ENCODE assay signal across 8 cellular contexts in genomic region chr12:54560374-54560858, GRCh38. TPM values are rescaled to one million over a fixed set of nuclear protein-coding genes. Genes with fewer than 3 reads are reported as not detected.
A peak's percentile ranks its signal among the peaks of the same experiment; 100 is the strongest.
DNase-seq lines count a peak whose midpoint lies in the region; ATAC-seq and TF ChIP-seq lines count a peak whose summit lies in the region.

No MANE protein-coding gene starts in this region.

- TF ChIP-seq EP300 in transverse colon (IDR thresholded peaks at IDR 0.05; ENCODE audit: low read depth): no peak

- ATAC-seq in GM19351 (IDR thresholded peaks at IDR 0.05; ENCODE audit: unreplicated experiment): peak; percentile 100
- peak; percentile 99 for ATAC-seq in HG03469 (IDR thresholded peaks at IDR 0.05; ENCODE audit: unreplicated experiment)
- peak; percentile 99 for ATAC-seq in SK-N-SH treated with all-trans-retinoic acid at 6 μM for 48 hours
- peak; percentile 100 for ATAC-seq in activated naive CD8-positive, alpha-beta T cell treated with anti-CD3 and anti-CD28 coated beads, Interleukin-2, amount 50 U/mL, for 24 hours
- peak; percentile 94 to 99 (median 98) for ATAC-seq in heart right ventricle

- H3K27ac ChIP-seq in BLaER1: peak overlapping the region; percentile 28
- peak overlapping the region; percentile 56 to 90 (median 79) for H3K27ac ChIP-seq in heart right ventricle
- peak overlapping the region; percentile 57 to 79 (median 77) for H3K27ac ChIP-seq in transverse colon

- 4% methylated on average over 14 of the region's 14 CpGs for WGBS in heart right ventricle, 2 donors
- WGBS in transverse colon (ENCODE audit: low coverage in 1 of 2), 2 donors: 15 to 43% methylated on average over 1 to 14 of the region's 14 CpGs

- in situ Hi-C loops in transverse colon (cut with MboI; ENCODE audit: low pct_ligation_motif_present in 1 of 4, low pct_unique_long_range_greater_than_20kb in 1 of 4, low sequenced_read_pairs in 3 of 4): no loop called here

- H3K9me3 Mint-ChIP-seq in activated naive CD8-positive, alpha-beta T cell treated with anti-CD3 and anti-CD28 coated beads, Interleukin-2, amount 50 U/mL, for 24 hours: no peaks in the 10 kb centered on the region

- DNase-seq in activated naive CD8-positive, alpha-beta T cell treated with anti-CD3 and anti-CD28 coated beads, Interleukin-2, amount 50 U/mL, for 24 hours: peak; percentile 84
- DNase-seq in heart right ventricle: peak; percentile 91 to 93
- peak; percentile 84 to 99 (median 93) for DNase-seq in posterior cingulate gyrus
- DNase-seq in transverse colon: peak; percentile 83

- no peak for TF ChIP-seq CTCF in heart right ventricle (IDR thresholded peaks at IDR 0.05)
- TF ChIP-seq CTCF in transverse colon (IDR thresholded peaks at IDR 0.05): no peak

- peak overlapping the region; percentile 86 for H3K4me2 ChIP-seq in BLaER1

- TF ChIP-seq POLR2A in transverse colon (IDR thresholded peaks at IDR 0.05): peak; percentile 31

- H3K4me3 Mint-ChIP-seq in activated naive CD8-positive, alpha-beta T cell treated with anti-CD3 and anti-CD28 coated beads, Interleukin-2, amount 50 U/mL, for 24 hours: peak overlapping the region; percentile 75

- H3K27ac Mint-ChIP-seq in activated naive CD8-positive, alpha-beta T cell treated with anti-CD3 and anti-CD28 coated beads, Interleukin-2, amount 50 U/mL, for 24 hours: peak overlapping the region; percentile 79

- peak overlapping the region; percentile 45 for H3K4me3 ChIP-seq in BLaER1
- peak overlapping the region; percentile 19 to 56 (median 44) for H3K4me3 ChIP-seq in heart right ventricle
- peak overlapping the region in 3 of 4 donors; percentile 14 to 52 (median 32) for H3K4me3 ChIP-seq in transverse colon

- peak overlapping the region; percentile 6; the same call in 1 of the 2 replicates for H3K9ac ChIP-seq in BLaER1

- peaks cover 2% of the 10 kb centered on the region for H3K36me3 Mint-ChIP-seq in activated naive CD8-positive, alpha-beta T cell treated with anti-CD3 and anti-CD28 coated beads, Interleukin-2, amount 50 U/mL, for 24 hours (ENCODE audit: low read depth)

- H3K27me3 Mint-ChIP-seq in activated naive CD8-positive, alpha-beta T cell treated with anti-CD3 and anti-CD28 coated beads, Interleukin-2, amount 50 U/mL, for 24 hours: no peaks in the 10 kb centered on the region

- no peaks in the 10 kb centered on the region for H3K27me3 ChIP-seq in BLaER1
- peaks cover 0 to 55% (median 30%) of the 10 kb centered on the region in 7 donors for H3K27me3 ChIP-seq in heart right ventricle
- H3K27me3 ChIP-seq in transverse colon: peaks cover 10% of the 10 kb centered on the region

- H3K36me3 ChIP-seq in BLaER1 (no peaks in the 10 kb centered on the region), heart right ventricle (no peaks in the 10 kb centered on the region), transverse colon (no peaks in the 10 kb centered on the region)

- no peaks in the 10 kb centered on the region for H3K9me3 ChIP-seq in BLaER1
- H3K9me3 ChIP-seq in heart right ventricle: no peaks in the 10 kb centered on the region
- no peaks in the 10 kb centered on the region for H3K9me3 ChIP-seq in transverse colon

- peaks cover 30% of the 10 kb centered on the region for H3K4me1 Mint-ChIP-seq in activated naive CD8-positive, alpha-beta T cell treated with anti-CD3 and anti-CD28 coated beads, Interleukin-2, amount 50 U/mL, for 24 hours

- H3K4me1 ChIP-seq in BLaER1 (peaks cover 33% of the 10 kb centered on the region), heart right ventricle (peaks cover 0 to 21% (median 6%) of the 10 kb centered on the region in 9 donors), transverse colon (peaks cover 0 to 22% (median 3%) of the 10 kb centered on the region in 4 donors)

- no peaks in the 10 kb centered on the region for H4K20me1 ChIP-seq in BLaER1

- intact Hi-C loops in heart right ventricle (cut with DNase I): no loop called here
- intact Hi-C loops in posterior cingulate gyrus (cut with DNase I): no loop called here
- intact Hi-C loops in transverse colon (cut with DNase I; ENCODE audit: low total_unique reads): no loop called here

TF ChIP-seq in SK-N-SH treated with all-trans-retinoic acid at 6 μM for 48 hours, 23 proteins besides CTCF, POLR2A, EP300 and RAD21:
- TF ChIP-seq SNAI2 (CRISPR knock-in tag; IDR thresholded peaks at IDR 0.05) (no peak), TCF4 (CRISPR knock-in tag; IDR thresholded peaks at IDR 0.05; ENCODE audit: borderline replicate concordance) (no peak)

RNA-seq across cellular contexts. Expression of gene PDE1B, which starts 11.0 kb away (rescaled TPM):
- total RNA-seq in heart right ventricle: 1 to 10 TPM in 8 of 10 donors, under 1 TPM in 2; 0.79 to 8.1 (median 1.9) TPM
- polyA plus RNA-seq in heart right ventricle: 1 to 10 TPM; 4.7 to 5.3 TPM
- 1 to 10 TPM; 1.2 to 4.0 (median 2.6) TPM for total RNA-seq in transverse colon

RNA-seq across cellular contexts. Expression of gene PPP1R1A, which starts 28.0 kb away (rescaled TPM):
- total RNA-seq in heart right ventricle: 100 to 1,000 TPM in 3 of 10 donors, 10 to 100 TPM in 7; 39.4 to 378 (median 56.5) TPM
- polyA plus RNA-seq in heart right ventricle: 100 to 1,000 TPM in 1 of 2 donors, 10 to 100 TPM in 1; 46.6 to 203 TPM
- total RNA-seq in transverse colon: 10 to 100 TPM in 1 of 4 donors, 1 to 10 TPM in 3; 3.3 to 67.0 (median 4.0) TPM

Comparison
In these comparisons a context has a peak if more than half of its experiments do, and no peak if none do; other contexts are left out.
1. Peak in every context shown above with its lines: DNase-seq, ATAC-seq, H3K4me3 ChIP-seq and H3K27ac ChIP-seq.
2. H3K27ac ChIP-seq: peak in every context shown above with its lines; median percentile 79 in heart right ventricle; 77 in transverse colon; 28 in BLaER1.